ENCODE assay signal across 8 cellular contexts in the genomic region with DNA sequence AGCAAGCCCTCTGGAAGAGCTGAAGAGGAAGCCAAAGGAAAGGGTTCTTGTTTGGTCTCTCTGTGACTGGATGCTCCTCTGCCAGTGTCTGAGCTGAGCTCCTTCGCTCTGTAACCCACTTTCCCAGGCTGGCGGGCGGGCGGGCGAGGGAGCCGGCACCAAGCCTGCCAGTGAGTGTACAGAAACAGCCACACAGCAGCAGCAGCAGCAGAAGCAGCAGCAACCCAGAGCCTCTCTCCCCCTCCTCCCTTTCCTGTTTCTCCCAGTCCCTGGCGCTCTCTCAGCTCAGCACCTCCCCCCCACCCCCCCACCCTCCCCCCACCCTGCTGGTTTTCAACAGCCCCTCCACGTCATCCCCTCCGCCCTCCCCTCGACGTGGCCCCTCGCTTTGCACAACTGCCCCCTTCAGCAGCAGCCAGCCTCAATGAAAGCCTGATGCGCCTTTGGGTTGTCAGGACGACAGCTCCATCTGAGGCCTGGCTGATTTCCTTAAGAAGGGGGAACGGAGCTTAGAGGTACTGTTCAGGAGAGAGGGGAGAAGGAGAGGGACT. TPM values are rescaled to one million over a fixed set of nuclear protein-coding genes. Genes with fewer than 3 reads are reported as not detected.
A peak's percentile ranks its signal among the peaks of the same experiment; 100 is the strongest.
DNase-seq lines count a peak whose midpoint lies in the region; ATAC-seq, FAIRE-seq and TF ChIP-seq lines count a peak whose summit lies in the region.

A gene (minus strand): TSS at position 197 of the 551 bp plus-strand sequence.

- no peak within 1 kb of the TSS for H3K9ac ChIP-seq in keratinocyte (ENCODE audit: control insufficient read depth, extremely low read depth, insufficient read depth, low read length)

- no peaks in the 10 kb centered on the region for H3K9me1 ChIP-seq in keratinocyte (ENCODE audit: control insufficient read depth, extremely low read depth, insufficient read depth, low read length)

- no peaks in the 10 kb centered on the region for H3K79me2 ChIP-seq in keratinocyte (ENCODE audit: control insufficient read depth, insufficient read depth, low read length)
- H3K79me2 ChIP-seq in OCI-LY7 (ENCODE audit: insufficient read depth, low read depth, low read length), result no peaks in the 10 kb centered on the region

- no peaks in the 10 kb centered on the region for H3K9me2 ChIP-seq in OCI-LY7 (ENCODE audit: insufficient read depth, low read length)

- DNase-seq in NCI-H1417 treated with DMSO at 0.1 percent for 48 hours (lab: John Stamatoyannopoulos, UW) (peak; percentile 34), keratinocyte (ENCODE audit: low read depth, low spot score) (no peak), testis (peak; percentile 18), OCI-LY7 (ENCODE audit: low spot score) (no peak), NCI-H2029 (lab: John Stamatoyannopoulos, UW) (no peak), left lobe of liver (ENCODE audit: low spot score) (no peak)

- TF ChIP-seq POLR2A in testis (IDR thresholded peaks at IDR 0.05), result no peak

- dilution Hi-C loops in keratinocyte (cut with MboI; ENCODE audit: extremely low pct_ligation_motif_present, low sequenced_read_pairs), result no loop called here

- no TSS peak for BruUV-seq in OCI-LY7 (replicated peaks; lab: Mats Ljungman, UMichigan)

- peak within 1 kb of the TSS; percentile 14 for H2AFZ ChIP-seq in keratinocyte (ENCODE audit: control insufficient read depth, low read length)
- H2AFZ ChIP-seq in OCI-LY7 (ENCODE audit: low read length), result no peak within 1 kb of the TSS

- POLR2A ChIA-PET in OCI-LY7 (lab: Charles Lee), result interaction anchor here (0.6 kb wide), 1 partner anchor 19 kb away, joined by 3 read pairs; no protein-coding TSS in a partner anchor

- H3K27ac ChIP-seq in keratinocyte (ENCODE audit: control insufficient read depth, insufficient read depth, low read length) (no peak within 1 kb of the TSS), testis (no peak within 1 kb of the TSS), OCI-LY7 (ENCODE audit: low read depth, low read length, poor library complexity, severe bottlenecking) (no peak within 1 kb of the TSS)

- 4 to 5% methylated on average over 15 of the region's 15 CpGs for WGBS in testis, 2 donors

- H3K27me3 ChIP-seq in keratinocyte (ENCODE audit: control insufficient read depth, extremely low read depth, insufficient read depth, low read length) (peaks cover 13% of the 10 kb centered on the region), testis (no peaks in the 10 kb centered on the region)

- TF ChIP-seq CTCF in brain (conservative IDR thresholded peaks at IDR 0.05) (no peak), keratinocyte (optimal IDR thresholded peaks at IDR 0.05 in 1 of 3, IDR thresholded peaks at IDR 0.05 in 1 of 3, conservative IDR thresholded peaks at IDR 0.05 in 1 of 3; ENCODE audit: extremely low read depth in 1 of 3, insufficient read depth in 2 of 3, low read length in 3 of 3) (no peak), testis (IDR thresholded peaks at IDR 0.05) (no peak), OCI-LY7 (conservative IDR thresholded peaks at IDR 0.05; ENCODE audit: low read length) (no peak)

- H3K36me3 Mint-ChIP-seq in brain, result no peaks in the 10 kb centered on the region

- no peaks in the 10 kb centered on the region for H3K27me3 Mint-ChIP-seq in brain

- FAIRE-seq in keratinocyte (lab: Jason Lieb, UNC), result no peak

- H3K4me1 ChIP-seq in keratinocyte (ENCODE audit: control insufficient read depth, extremely low read depth, insufficient read depth, low read length) (no peaks in the 10 kb centered on the region), testis (peaks cover 2% of the 10 kb centered on the region), OCI-LY7 (ENCODE audit: insufficient read depth, low read length, poor library complexity, severe bottlenecking) (no peaks in the 10 kb centered on the region)

- H3K4me2 ChIP-seq in keratinocyte (ENCODE audit: control insufficient read depth, extremely low read depth, insufficient read depth, low read depth, low read length), result no peak within 1 kb of the TSS
- no peak within 1 kb of the TSS for H3K4me2 ChIP-seq in OCI-LY7 (ENCODE audit: low read length)

- no peaks in the 10 kb centered on the region for H4K20me1 ChIP-seq in keratinocyte (ENCODE audit: control insufficient read depth, extremely low read depth, insufficient read depth, low read length)
- no peaks in the 10 kb centered on the region for H4K20me1 ChIP-seq in OCI-LY7 (ENCODE audit: insufficient read depth, low read length)

- H3K27ac Mint-ChIP-seq in brain, result peak within 1 kb of the TSS; percentile 77 to 97 (median 95)

- H3K4me3 ChIP-seq in keratinocyte (ENCODE audit: control insufficient read depth in 2 of 3, extremely low read depth in 1 of 3, insufficient read depth in 2 of 3, low read depth in 1 of 3, low read length in 3 of 3) (no peak within 1 kb of the TSS), testis (peak within 1 kb of the TSS; percentile 29 to 52), OCI-LY7 (ENCODE audit: low read depth, low read length, poor library complexity, severe bottlenecking) (no peak within 1 kb of the TSS)

- CTCF ChIA-PET in OCI-LY7 (lab: Charles Lee; ENCODE audit: unreplicated experiment), result no interaction called here

- intact Hi-C loops in testis (cut with DNase I; ENCODE audit: low total_unique reads), result no loop called here
- intact Hi-C loops in OCI-LY7 (cut with micrococcal nuclease; ENCODE audit: unreplicated experiment), result no loop called here

- H3K36me3 ChIP-seq in keratinocyte (ENCODE audit: control insufficient read depth in 2 of 2, extremely low read depth in 1 of 2, insufficient read depth in 2 of 2, low read length in 2 of 2) (no peaks in the 10 kb centered on the region), testis (ENCODE audit: low read depth, missing control alignments) (no peaks in the 10 kb centered on the region), OCI-LY7 (ENCODE audit: insufficient read depth, low read length) (no peaks in the 10 kb centered on the region)

- H3K9me3 ChIP-seq in keratinocyte (ENCODE audit: control insufficient read depth, low read depth, low read length) (no peaks in the 10 kb centered on the region), testis (no peaks in the 10 kb centered on the region), OCI-LY7 (ENCODE audit: low read length) (no peaks in the 10 kb centered on the region)

- H3K4me3 Mint-ChIP-seq in brain, result peak within 1 kb of the TSS; percentile 88 to 95 (median 91)

- no peaks in the 10 kb centered on the region for H3K9me3 Mint-ChIP-seq in brain

- peaks cover 69% of the 10 kb centered on the region for H3K4me1 Mint-ChIP-seq in brain

- no peak for ATAC-seq in left lobe of liver
- no peak for ATAC-seq in activated CD4-positive, CD25-positive, alpha-beta regulatory T cell treated with anti-CD3 and anti-CD28 coated beads, Interleukin-2, amount 50 U/mL, for 24 hours

RNA-seq across cellular contexts. Expression of the gene that starts here (rescaled TPM):
- polyA plus RNA-seq in brain (ENCODE audit: insufficient read depth, low read depth, low replicate concordance) (21.4 TPM), keratinocyte (0.12 TPM in 2 of 3 replicates, not detected in the other), testis (ENCODE audit: insufficient read depth, low read depth, low replicate concordance) (9.1 TPM)
- not detected for polyA plus RNA-seq in keratinocyte (2011; ENCODE audit: low read depth)
- under 0.01 TPM in 1 of 2 replicates, not detected in the other for polyA plus RNA-seq in keratinocyte (2011; cell fraction: cytosol; rRNA removed)
- 0.01 and 0.03 TPM in 2 replicates for polyA plus RNA-seq in keratinocyte (2011; cell fraction: nucleus; rRNA removed)
- polyA plus RNA-seq in keratinocyte (2012; ENCODE audit: low replicate concordance), result 0.03 and 0.07 TPM in 2 replicates
- polyA minus RNA-seq in keratinocyte, result under 0.01 TPM in 1 of 3 replicates, not detected in the others
- not detected for polyA minus RNA-seq in keratinocyte (2011; cell fraction: cytosol; rRNA and poly(A)+ RNA removed)
- polyA minus RNA-seq in keratinocyte (2011; cell fraction: nucleus; rRNA and poly(A)+ RNA removed), result not detected in 2 replicates
- total RNA-seq in testis (10 to 100 TPM in 1 of 2 donors, 1 to 10 TPM in 1; 3.1 to 10.3 TPM), OCI-LY7 (2022) (0.76 and 1.4 TPM in 2 replicates), left lobe of liver (0.28 TPM)
- total RNA-seq in OCI-LY7 (2014; rRNA removed; shearing (Covaris generic)), result 0.05 TPM in 1 of 2 replicates, not detected in the other

Comparison
In these comparisons a context has a peak if more than half of its experiments do, and no peak if none do; other contexts are left out.
1. DNase-seq: peak in NCI-H1417 treated with DMSO at 0.1 percent for 48 hours (single experiment) and testis (single experiment); none in keratinocyte (single experiment), OCI-LY7 (single experiment), NCI-H2029 (single experiment) and left lobe of liver (single experiment).
2. H3K4me3 ChIP-seq: peak in testis (2 of 2); none in keratinocyte (0 of 3) and OCI-LY7 (single experiment).